Comparison of ENCODE assay signal across 14 cellular contexts in genomic region chr7:77403957-77404356, GRCh38.
"Had no signal": no experiment of that assay in that cellular context is flagged by ENCODE, and none has a peak within 500 bp of the region (broad histone marks: within the 10 kb centered on the region; RNA-seq: fewer than 3 reads in every experiment).

No MANE protein-coding gene starts in this region.

- DNase-seq: activated CD4-positive, alpha-beta memory T cell treated with anti-CD3 and anti-CD28 coated beads, Interleukin-2, amount 10 ng/mL, durations not matched to agents 7 days and 5 days; activated CD4-positive, alpha-beta T cell treated with anti-CD3 and anti-CD28 coated beads for 36 hours; activated naive CD4-positive, alpha-beta T cell treated with anti-CD3 and anti-CD28 coated beads, Interleukin-2, amount 10 ng/mL, durations not matched to agents 7 days and 5 days; activated T-cell treated with anti-CD3 and anti-CD28 coated beads, Interleukin-2, amount 50 U/mL, for 24 hours; dorsolateral prefrontal cortex; erythroblast; islet precursor cell; left ventricle myocardium inferior; psoas muscle; T-cell; WERI-Rb-1 had no signal

- FAIRE-seq: astrocyte had no signal

- H3K9me3 ChIP-seq: left ventricle myocardium inferior, psoas muscle had no signal

- H3K36me3 ChIP-seq: left ventricle myocardium inferior, WERI-Rb-1 had no signal

- H3K27me3 ChIP-seq: dorsolateral prefrontal cortex had no signal

- H3K27ac Mint-ChIP-seq: activated CD4-positive, alpha-beta memory T cell treated with anti-CD3 and anti-CD28 coated beads, Interleukin-2, amount 10 ng/mL, durations not matched to agents 7 days and 5 days; activated CD4-positive, alpha-beta T cell treated with anti-CD3 and anti-CD28 coated beads for 36 hours; activated naive CD4-positive, alpha-beta T cell treated with anti-CD3 and anti-CD28 coated beads, Interleukin-2, amount 10 ng/mL, durations not matched to agents 7 days and 5 days; activated T-cell treated with anti-CD3 and anti-CD28 coated beads, Interleukin-2, amount 50 U/mL, for 24 hours; stimulated activated naive CD8-positive, alpha-beta T cell treated with anti-CD3 and anti-CD28 coated beads, Interleukin-15, Interleukin-2, amounts not matched to agents 100 ng/mL and 50 ng/mL, for 24 hours; T-cell had no signal

- ATAC-seq: activated CD4-positive, alpha-beta T cell treated with anti-CD3 and anti-CD28 coated beads for 36 hours; psoas muscle; sciatic nerve; T-cell had no signal

- H3K4me3 ChIP-seq: dorsolateral prefrontal cortex, left ventricle myocardium inferior, psoas muscle had no signal

- H3K9me3 Mint-ChIP-seq: activated CD4-positive, alpha-beta memory T cell treated with anti-CD3 and anti-CD28 coated beads, Interleukin-2, amount 10 ng/mL, durations not matched to agents 7 days and 5 days; activated naive CD4-positive, alpha-beta T cell treated with anti-CD3 and anti-CD28 coated beads, Interleukin-2, amount 10 ng/mL, durations not matched to agents 7 days and 5 days; activated T-cell treated with anti-CD3 and anti-CD28 coated beads, Interleukin-2, amount 50 U/mL, for 24 hours; stimulated activated naive CD8-positive, alpha-beta T cell treated with anti-CD3 and anti-CD28 coated beads, Interleukin-15, Interleukin-2, amounts not matched to agents 100 ng/mL and 50 ng/mL, for 24 hours; T-cell had no signal

- H3K4me1 ChIP-seq: left ventricle myocardium inferior, psoas muscle had no signal

- H3K4me3 Mint-ChIP-seq: activated CD4-positive, alpha-beta memory T cell treated with anti-CD3 and anti-CD28 coated beads, Interleukin-2, amount 10 ng/mL, durations not matched to agents 7 days and 5 days; activated CD4-positive, alpha-beta T cell treated with anti-CD3 and anti-CD28 coated beads for 36 hours; activated naive CD4-positive, alpha-beta T cell treated with anti-CD3 and anti-CD28 coated beads, Interleukin-2, amount 10 ng/mL, durations not matched to agents 7 days and 5 days; activated T-cell treated with anti-CD3 and anti-CD28 coated beads, Interleukin-2, amount 50 U/mL, for 24 hours; stimulated activated naive CD8-positive, alpha-beta T cell treated with anti-CD3 and anti-CD28 coated beads, Interleukin-15, Interleukin-2, amounts not matched to agents 100 ng/mL and 50 ng/mL, for 24 hours; T-cell had no signal

- H3K27me3 Mint-ChIP-seq: activated CD4-positive, alpha-beta T cell treated with anti-CD3 and anti-CD28 coated beads for 36 hours; activated naive CD4-positive, alpha-beta T cell treated with anti-CD3 and anti-CD28 coated beads, Interleukin-2, amount 10 ng/mL, durations not matched to agents 7 days and 5 days; activated T-cell treated with anti-CD3 and anti-CD28 coated beads, Interleukin-2, amount 50 U/mL, for 24 hours; stimulated activated naive CD8-positive, alpha-beta T cell treated with anti-CD3 and anti-CD28 coated beads, Interleukin-15, Interleukin-2, amounts not matched to agents 100 ng/mL and 50 ng/mL, for 24 hours; T-cell had no signal

- H3K4me1 Mint-ChIP-seq: activated CD4-positive, alpha-beta memory T cell treated with anti-CD3 and anti-CD28 coated beads, Interleukin-2, amount 10 ng/mL, durations not matched to agents 7 days and 5 days; activated CD4-positive, alpha-beta T cell treated with anti-CD3 and anti-CD28 coated beads for 36 hours; activated naive CD4-positive, alpha-beta T cell treated with anti-CD3 and anti-CD28 coated beads, Interleukin-2, amount 10 ng/mL, durations not matched to agents 7 days and 5 days had no signal

- H3K27ac ChIP-seq: dorsolateral prefrontal cortex, left ventricle myocardium inferior, psoas muscle, WERI-Rb-1 had no signal
